In the genomic region with DNA sequence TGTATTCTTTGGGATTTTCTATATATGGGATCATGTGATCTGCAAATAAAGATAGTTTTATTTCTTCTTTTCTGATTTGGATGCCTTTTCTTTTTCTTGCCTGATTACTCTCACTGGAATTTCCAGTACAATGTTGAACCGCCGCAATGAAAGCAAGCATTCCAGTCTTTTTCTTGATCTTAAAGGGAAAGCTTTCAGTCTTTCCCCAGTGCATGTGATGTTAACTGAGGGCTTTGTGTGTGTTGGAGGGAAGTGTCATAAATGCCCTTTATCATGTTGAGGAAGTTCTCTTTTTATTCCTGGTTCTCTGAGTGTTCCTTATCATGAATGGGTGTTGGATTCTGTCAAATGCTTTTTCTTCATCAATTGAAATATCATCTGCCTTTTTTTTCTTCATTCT, we compare ENCODE assay signal across 29 cellular contexts. TPM values are rescaled to one million over a fixed set of nuclear protein-coding genes. Genes with fewer than 3 reads are reported as not detected.
DNase-seq lines count a peak whose midpoint lies in the region; ATAC-seq and TF ChIP-seq lines count a peak whose summit lies in the region.
"Had no signal": no experiment of that assay in that cellular context is flagged by ENCODE, and none has a peak within 500 bp of the region (broad histone marks: within the 10 kb centered on the region; RNA-seq: fewer than 3 reads in every experiment).

No MANE protein-coding gene starts in this region.

- no peaks in the 10 kb centered on the region for H3K9me3 ChIP-seq in HAP-1
- H3K9me3 ChIP-seq in osteoblast (ENCODE audit: low read depth, low read length), result no peaks in the 10 kb centered on the region
- no peaks in the 10 kb centered on the region for H3K9me3 ChIP-seq in A673 (ENCODE audit: low read depth, low read length, poor library complexity, severe bottlenecking)
- H3K9me3 ChIP-seq: left lung, neutrophil, SJCRH30, tibial nerve had no signal

- H3K27me3 ChIP-seq in HAP-1 (ENCODE audit: low read depth) (no peaks in the 10 kb centered on the region), osteoblast (ENCODE audit: insufficient read depth, low read length) (peaks cover 5% of the 10 kb centered on the region), A673 (replicated peaks; ENCODE audit: insufficient read depth, low read depth, low read length, poor library complexity) (no peaks in the 10 kb centered on the region)
- H3K27me3 ChIP-seq: BLaER1 treated with 17β-estradiol and CSF1 and Interleukin-3, amounts not matched to agents 10 nM and 100 nM; left lung; neutrophil; SJCRH30; tibial nerve had no signal

- H2AFZ ChIP-seq in osteoblast (ENCODE audit: low read length), result no peak overlapping the region

- intact Hi-C loops in A673 (cut with micrococcal nuclease; ENCODE audit: unreplicated experiment), result no loop called here

- no peak for ATAC-seq in GM18868 (IDR thresholded peaks at IDR 0.05; ENCODE audit: unreplicated experiment)
- no peak for ATAC-seq in HG02981 (IDR thresholded peaks at IDR 0.05; ENCODE audit: unreplicated experiment)
- no peak for ATAC-seq in HG03108 (IDR thresholded peaks at IDR 0.05; ENCODE audit: unreplicated experiment)
- ATAC-seq: left lung, sciatic nerve, T-cell had no signal

- CTCF ChIA-PET in A673 (lab: Charles Lee), result no interaction called here

- in situ Hi-C loops in HAP-1 (cut with MboI; ENCODE audit: low sequenced_read_pairs), result no loop called here

- BruUV-seq in A673 (replicated peaks; lab: Mats Ljungman, UMichigan), result no TSS peak

- no peak for TF ChIP-seq CTCF in fibroblast of the aortic adventitia (IDR thresholded peaks at IDR 0.05; ENCODE audit: insufficient read depth, low read length)
- no peak for TF ChIP-seq CTCF in osteoblast (IDR thresholded peaks at IDR 0.05; ENCODE audit: extremely low read depth, low read depth, low read length)
- TF ChIP-seq CTCF in A673 (conservative IDR thresholded peaks at IDR 0.05; ENCODE audit: low read depth, low read length), result no peak

- no peak overlapping the region for H3K4me2 ChIP-seq in osteoblast (ENCODE audit: insufficient read depth, low read length)
- H3K4me2 ChIP-seq: BLaER1 treated with 17β-estradiol and CSF1 and Interleukin-3, amounts not matched to agents 10 nM and 100 nM had no signal

- H3K36me3 ChIP-seq in HAP-1 (replicated peaks) (no peaks in the 10 kb centered on the region), osteoblast (ENCODE audit: insufficient read depth, low read length) (no peaks in the 10 kb centered on the region), A673 (ENCODE audit: insufficient read depth, low read length, poor library complexity, severe bottlenecking) (no peaks in the 10 kb centered on the region)
- H3K36me3 ChIP-seq: BLaER1 treated with 17β-estradiol and CSF1 and Interleukin-3, amounts not matched to agents 10 nM and 100 nM; left lung; neutrophil; SJCRH30; tibial nerve had no signal

- no peaks in the 10 kb centered on the region for H4K20me1 ChIP-seq in osteoblast (ENCODE audit: insufficient read depth, low read length)
- H4K20me1 ChIP-seq: BLaER1 treated with 17β-estradiol and CSF1 and Interleukin-3, amounts not matched to agents 10 nM and 100 nM had no signal

- H3K4me1 ChIP-seq in HAP-1, result peaks cover 6% of the 10 kb centered on the region; the same call in 1 of the 2 replicates
- H3K4me1 ChIP-seq in osteoblast (ENCODE audit: insufficient read depth, low read length), result no peaks in the 10 kb centered on the region
- no peaks in the 10 kb centered on the region for H3K4me1 ChIP-seq in A673 (ENCODE audit: insufficient read depth, low read length, poor library complexity, severe bottlenecking)
- H3K4me1 ChIP-seq: BLaER1 treated with 17β-estradiol and CSF1 and Interleukin-3, amounts not matched to agents 10 nM and 100 nM; left lung; SJCRH30; tibial nerve had no signal

- POLR2A ChIA-PET in A673 (lab: Charles Lee; ENCODE audit: low non-redundant PET), result no interaction called here

- DNase-seq in HAP-1 (ENCODE audit: low spot score in 2 of 2) (peak; percentile 23 to 68), amniotic epithelial cell (ENCODE audit: low read depth) (peak; percentile 27), fibroblast of the aortic adventitia (ENCODE audit: low read depth) (peak; percentile 32), osteoblast (ENCODE audit: insufficient read length, low spot score, missing footprints) (peak; percentile 30), A673 (ENCODE audit: low spot score) (no peak)
- DNase-seq: activated B cell treated with CpG ODN at 0.5 μM for 24 hours; activated CD4-positive, alpha-beta T cell treated with anti-CD3 and anti-CD28 coated beads, Interleukin-2, amount 50 U/mL, for 1 hour; activated gamma-delta T cell; activated naive CD8-positive, alpha-beta T cell treated with anti-CD3 and anti-CD28 coated beads, Interleukin-2, amount 10 ng/mL, durations not matched to agents 7 days and 5 days; activated T-cell treated with anti-CD3 and anti-CD28 coated beads, Interleukin-2, amount 50 U/mL, for 1 hour; COR-L47; DMS53; glutamatergic neuron; left lung; NCI-H1092 treated with DMSO at 0.1 percent for 48 hours; NCI-H1694 treated with DMSO at 0.1 percent for 48 hours; NCI-H2171; NCI-H82; SJCRH30; stimulated activated CD4-positive, alpha-beta T cell treated with anti-CD3 and anti-CD28 coated beads, Interleukin-15, amount 100 ng/mL, for 24 hours; stimulated activated CD4-positive, alpha-beta T cell treated with anti-CD3 and anti-CD28 coated beads, Interleukin-4, amount 100 ng/mL, for 4 hours; T-cell had no signal

- no peaks in the 10 kb centered on the region for H3K79me2 ChIP-seq in osteoblast (ENCODE audit: insufficient read depth, low read length)

- H3K27ac ChIP-seq in osteoblast (ENCODE audit: low read depth, low read length), result no peak overlapping the region
- no peak overlapping the region for H3K27ac ChIP-seq in A673 (ENCODE audit: low read depth, low read length, poor library complexity, severe bottlenecking)
- H3K27ac ChIP-seq: BLaER1 treated with 17β-estradiol and CSF1 and Interleukin-3, amounts not matched to agents 10 nM and 100 nM; left lung; neutrophil; SJCRH30; tibial nerve had no signal

- H3K4me3 ChIP-seq in HAP-1, result no peak overlapping the region
- H3K4me3 ChIP-seq in fibroblast of the aortic adventitia (ENCODE audit: low read depth, low read length), result no peak overlapping the region
- H3K4me3 ChIP-seq in osteoblast (ENCODE audit: insufficient read depth, low read length), result no peak overlapping the region
- no peak overlapping the region for H3K4me3 ChIP-seq in A673 (ENCODE audit: low read depth, low read length, poor library complexity, severe bottlenecking)
- H3K4me3 ChIP-seq: BLaER1 treated with 17β-estradiol and CSF1 and Interleukin-3, amounts not matched to agents 10 nM and 100 nM; left lung; SJCRH30; tibial nerve had no signal

RNA-seq across cellular contexts. Expression of a gene that starts 16.9 kb away (rescaled TPM):
- 412 and 741 TPM in 2 replicates for total RNA-seq in fibroblast of the aortic adventitia (ENCODE audit: low replicate concordance)
- 338 and 514 TPM in 2 replicates for total RNA-seq in osteoblast
- 7.3 and 8.5 TPM in 2 replicates for total RNA-seq in A673 (2021)

Comparison
In these comparisons a context has a peak if more than half of its experiments do, and no peak if none do; other contexts are left out.
1. RNA of a gene that starts 16.9 kb away (total RNA-seq): 412 to 741 TPM in fibroblast of the aortic adventitia and 338 to 514 TPM in osteoblast; 7.3 to 8.5 TPM in A673; every median in the first group is over 10 times any median in the second.